ENCODE assay signal across 1 cellular context in genomic region chr9:97500765-97501176, GRCh38.
TF ChIP-seq lines count a peak whose summit lies in the region.

No MANE protein-coding gene starts in this region.

TF ChIP-seq in SK-N-SH, 30 proteins besides CTCF, POLR2A, EP300 and RAD21 (continued from another document):
- TF ChIP-seq TAF1 (IDR thresholded peaks at IDR 0.05; ENCODE audit: borderline replicate concordance, low read depth, low read length), result no peak
- TF ChIP-seq CHD2 (IDR thresholded peaks at IDR 0.05; ENCODE audit: low read length, partially characterized antibody), result no peak
- TF ChIP-seq GATA2 (CRISPR knock-in tag; IDR thresholded peaks at IDR 0.05), result no peak
- no peak for TF ChIP-seq POLR2AphosphoS5 (IDR thresholded peaks at IDR 0.05; ENCODE audit: low read depth, low read length)
- no peak for TF ChIP-seq FOXM1 (IDR thresholded peaks at IDR 0.05; ENCODE audit: low read depth)
- TF ChIP-seq EZH2phosphoT487 (IDR thresholded peaks at IDR 0.05; ENCODE audit: borderline replicate concordance, low read depth), result no peak
- no peak for TF ChIP-seq IRF3 (IDR thresholded peaks at IDR 0.05; ENCODE audit: low read depth, low read length)
TF ChIP-seq in SK-N-SH: peak in this region for 0.
